ENCODE assay signal across 27 cellular contexts in genomic region chr10:101241840-101242707, GRCh38. TPM values are rescaled to one million over a fixed set of nuclear protein-coding genes. Genes with fewer than 3 reads are reported as not detected.
DNase-seq lines count a peak whose midpoint lies in the region; ATAC-seq and TF ChIP-seq lines count a peak whose summit lies in the region.
"Had no signal": no experiment of that assay in that cellular context is flagged by ENCODE, and none has a peak within 500 bp of the region (broad histone marks: within the 10 kb centered on the region; RNA-seq: fewer than 3 reads in every experiment).

No MANE protein-coding gene starts in this region.

- H3K27me3 ChIP-seq in psoas muscle (ENCODE audit: insufficient read depth in 3 of 3, low read length in 2 of 3) (peaks cover 0 to 13% (median 0%) of the 10 kb centered on the region in 3 donors), aorta (ENCODE audit: control insufficient read depth in 1 of 2, insufficient read depth in 2 of 2, low read length in 1 of 2) (no peaks in the 10 kb centered on the region)
- H3K27me3 ChIP-seq: vagina had no signal

- H3K27ac Mint-ChIP-seq in stimulated activated memory B cell treated with anti-CD40 and anti-IgM and Interleukin-4, amounts not matched to agents 10 μg/mL and 1 μg/mL and 100 μg/mL, for 72 hours: no peak overlapping the region
- H3K27ac Mint-ChIP-seq: activated naive CD8-positive, alpha-beta T cell; activated T-helper 17 cell treated with anti-CD3 and anti-CD28 coated beads, Interleukin-2, amount 50 U/mL, for 72 hours; endodermal cell; T-cell had no signal

- peak overlapping the region; percentile 76 for H3K27ac ChIP-seq in psoas muscle
- no peak overlapping the region for H3K27ac ChIP-seq in aorta (ENCODE audit: low read depth in 1 of 2, low read length in 2 of 2)
- H3K27ac ChIP-seq: vagina had no signal

- H3K27me3 Mint-ChIP-seq in stimulated activated memory B cell treated with anti-CD40 and anti-IgM and Interleukin-4, amounts not matched to agents 10 μg/mL and 1 μg/mL and 100 μg/mL, for 72 hours: peaks cover 77% of the 10 kb centered on the region

- H3K36me3 ChIP-seq in psoas muscle (ENCODE audit: insufficient read depth in 1 of 2, low read depth in 1 of 2) (peaks cover 0 to 10% of the 10 kb centered on the region in 2 donors), aorta (ENCODE audit: control insufficient read depth in 1 of 2, insufficient read depth in 2 of 2, low read length in 1 of 2) (no peaks in the 10 kb centered on the region)
- H3K36me3 ChIP-seq: HAP-1, vagina had no signal

- in situ Hi-C loops in KBM-7 (cut with MboI; ENCODE audit: low pct_unique_long_range_greater_than_20kb, low sequenced_read_pairs): no loop called here

- H3K9me3 Mint-ChIP-seq in stimulated activated memory B cell treated with anti-CD40 and anti-IgM and Interleukin-4, amounts not matched to agents 10 μg/mL and 1 μg/mL and 100 μg/mL, for 72 hours: no peaks in the 10 kb centered on the region
- H3K9me3 Mint-ChIP-seq: activated T-helper 17 cell treated with anti-CD3 and anti-CD28 coated beads, Interleukin-2, amount 50 U/mL, for 72 hours; endodermal cell; T-cell had no signal

- peak; percentile 50 for ATAC-seq in left ventricle myocardium superior
- peak; percentile 87 to 93 (median 90) for ATAC-seq in psoas muscle
- no peak for ATAC-seq in aorta (ENCODE audit: low FRiP score)
- no peak for ATAC-seq in stimulated activated memory B cell treated with anti-CD40 and anti-IgM and Interleukin-4, amounts not matched to agents 10 μg/mL and 1 μg/mL and 100 μg/mL, for 72 hours
- ATAC-seq: activated T-helper 17 cell treated with anti-CD3 and anti-CD28 coated beads, Interleukin-2, amount 50 U/mL, for 72 hours; GM12878; T-cell had no signal

- H3K4me3 ChIP-seq in psoas muscle (peak overlapping the region; percentile 49), aorta (ENCODE audit: low read length in 2 of 2) (no peak overlapping the region)
- H3K4me3 ChIP-seq: GM12878, HAP-1, vagina had no signal

- H3K36me3 Mint-ChIP-seq in stimulated activated memory B cell treated with anti-CD40 and anti-IgM and Interleukin-4, amounts not matched to agents 10 μg/mL and 1 μg/mL and 100 μg/mL, for 72 hours: no peaks in the 10 kb centered on the region
- H3K36me3 Mint-ChIP-seq: activated naive CD8-positive, alpha-beta T cell; T-cell had no signal

- DNase-seq in DMS 273 (lab: John Stamatoyannopoulos, UW; ENCODE audit: unreplicated experiment) (peak; percentile 95), NCI-H446 treated with DMSO at 0.1 percent for 48 hours (lab: John Stamatoyannopoulos, UW) (peak; percentile 94), left ventricle myocardium superior (peak; percentile 66), psoas muscle (peak; percentile 79 to 93), aorta (no peak), KBM-7 (no peak), DMS114 treated with DMSO at 0.1 percent for 48 hours (lab: John Stamatoyannopoulos, UW; ENCODE audit: unreplicated experiment) (no peak)
- DNase-seq: ACHN; activated CD4-positive, alpha-beta T cell treated with anti-CD3 and anti-CD28 coated beads for 4 hours; DMS153; endodermal cell; NCI-H1417; NCI-H69; SHP77 treated with DMSO at 0.1 percent for 48 hours; T-cell had no signal

- TF ChIP-seq CTCF in psoas muscle (IDR thresholded peaks at IDR 0.05): no peak

- WGBS in psoas muscle, 3 donors: 37 to 41% (median 39%) methylated on average over 21 of the region's 21 CpGs
- 95 to 96% methylated on average over 21 of the region's 21 CpGs for WGBS in aorta, 2 donors

- H3K4me1 ChIP-seq in psoas muscle (peaks cover 33% of the 10 kb centered on the region), aorta (ENCODE audit: control insufficient read depth in 1 of 2, insufficient read depth in 2 of 2, low read length in 2 of 2) (no peaks in the 10 kb centered on the region)
- H3K4me1 ChIP-seq: HAP-1 had no signal

- H3K4me3 Mint-ChIP-seq in stimulated activated memory B cell treated with anti-CD40 and anti-IgM and Interleukin-4, amounts not matched to agents 10 μg/mL and 1 μg/mL and 100 μg/mL, for 72 hours: no peak overlapping the region
- H3K4me3 Mint-ChIP-seq: activated naive CD8-positive, alpha-beta T cell; activated T-helper 17 cell treated with anti-CD3 and anti-CD28 coated beads, Interleukin-2, amount 50 U/mL, for 72 hours; endodermal cell; T-cell had no signal

- H3K4me1 Mint-ChIP-seq in stimulated activated memory B cell treated with anti-CD40 and anti-IgM and Interleukin-4, amounts not matched to agents 10 μg/mL and 1 μg/mL and 100 μg/mL, for 72 hours: peaks cover 9% of the 10 kb centered on the region

- intact Hi-C loops in left ventricle myocardium superior (cut with micrococcal nuclease): no loop called here
- intact Hi-C loops in psoas muscle (cut with DNase I): no loop called here
- intact Hi-C loops in aorta (cut with DNase I): no loop called here

- no peaks in the 10 kb centered on the region for H3K9me3 ChIP-seq in psoas muscle
- H3K9me3 ChIP-seq in aorta (ENCODE audit: control insufficient read depth, low read length): no peaks in the 10 kb centered on the region
- H3K9me3 ChIP-seq: HAP-1, vagina had no signal

RNA-seq across cellular contexts. Expression of gene LBX1, which starts 12.8 kb away (rescaled TPM):
- total RNA-seq in left ventricle myocardium superior (not detected), psoas muscle (10 to 100 TPM in 1 of 4 donors, 1 to 10 TPM in 3; 6.2 to 12.3 (median 7.5) TPM), aorta (not detected)
- polyA plus RNA-seq in psoas muscle (1 to 10 TPM; 1.8 to 7.9 (median 4.9) TPM), aorta (not detected)
- total RNA-seq: activated T-helper 17 cell treated with anti-CD3 and anti-CD28 coated beads, Interleukin-2, amount 50 U/mL, for 72 hours; endodermal cell; GM12878; HT1080; MCF 10A; pulmonary artery endothelial cell; subcutaneous adipose tissue; T-cell; vagina had no signal
- polyA plus RNA-seq: fibroblast of lung, GM12878, neural cell had no signal

Comparison
In these comparisons a context has a peak if more than half of its experiments do, and no peak if none do; other contexts are left out.
1. DNase-seq: peak in DMS 273 (single experiment), NCI-H446 treated with DMSO at 0.1 percent for 48 hours (single experiment), left ventricle myocardium superior (single experiment) and psoas muscle (2 of 2); none in aorta (0 of 2), KBM-7 (single experiment) and DMS114 treated with DMSO at 0.1 percent for 48 hours (single experiment).
2. ATAC-seq: peak in left ventricle myocardium superior (single experiment) and psoas muscle (4 of 4); none in aorta (single experiment) and stimulated activated memory B cell treated with anti-CD40 and anti-IgM and Interleukin-4, amounts not matched to agents 10 μg/mL and 1 μg/mL and 100 μg/mL, for 72 hours (single experiment).